8 cellular contexts compared by ENCODE assay signal in genomic region chr20:59940129-59940955, GRCh38. TPM values are rescaled to one million over a fixed set of nuclear protein-coding genes. Genes with fewer than 3 reads are reported as not detected.
DNase-seq lines count a peak whose midpoint lies in the region; ATAC-seq and TF ChIP-seq lines count a peak whose summit lies in the region.

Gene FAM217B (plus strand): TSS chr20:59940389. CDS start chr20:59943944, 3,555 bp downstream.
Gene PPP1R3D (minus strand): TSS chr20:59940305. CDS start chr20:59939931, 374 bp downstream.

- ATAC-seq in GM18907 (IDR thresholded peaks at IDR 0.05; ENCODE audit: unreplicated experiment), result peak; percentile 96
- ATAC-seq in HG03139 (IDR thresholded peaks at IDR 0.05; ENCODE audit: unreplicated experiment), result peak; percentile 85
- ATAC-seq in activated B cell treated with CpG ODN at 0.5 μM for 24 hours (ENCODE audit: low read depth), result peak; percentile 96

- H3K27ac ChIP-seq in caudate nucleus (ENCODE audit: low read depth, low read length), result peak within 1 kb of the TSS; percentile 99

- H3K27me3 Mint-ChIP-seq in activated B cell treated with CpG ODN at 0.5 μM for 24 hours, result no peaks in the 10 kb centered on the region

- peaks cover 37% of the 10 kb centered on the region for H3K4me1 Mint-ChIP-seq in activated B cell treated with CpG ODN at 0.5 μM for 24 hours

- H3K27ac Mint-ChIP-seq in activated B cell treated with CpG ODN at 0.5 μM for 24 hours, result peak within 1 kb of the TSS; percentile 95

- CTCF ChIA-PET in activated B cell treated with CpG ODN at 0.5 μM for 24 hours (lab: Charles Lee), result interaction anchor here (0.7 to 2.0 kb wide), 6 partner anchors 8 to 322 kb away, joined by 3 to 7 read pairs (median 3); no protein-coding TSS in a partner anchor

- intact Hi-C loops in activated B cell treated with CpG ODN at 0.5 μM for 24 hours (cut with micrococcal nuclease), result loop anchor here (1.0 to 5.0 kb wide), 2 partner anchors 9 to 1288 kb away; partner anchors contain the start of gene STX16

- POLR2A ChIA-PET in activated B cell treated with CpG ODN at 0.5 μM for 24 hours (lab: Charles Lee), result interaction anchor here (0.9 to 2.3 kb wide), 4 partner anchors 8 to 117 kb away, joined by 3 to 8 read pairs (median 6); no protein-coding TSS in a partner anchor

- H3K36me3 Mint-ChIP-seq in activated B cell treated with CpG ODN at 0.5 μM for 24 hours (ENCODE audit: low read depth), result peaks cover 38% of the 10 kb centered on the region

- peak; percentile 96 for DNase-seq in AG08395 (ENCODE audit: low spot score)
- peak; percentile 85 for DNase-seq in NCI-H2196 treated with DMSO at 0.1 percent for 48 hours (lab: John Stamatoyannopoulos, UW; ENCODE audit: unreplicated experiment)
- peak; percentile 91 for DNase-seq in activated B cell treated with CpG ODN at 0.5 μM for 24 hours
- peak in 60 of 61 donors; percentile 64 to 96 (median 88) for DNase-seq in caudate nucleus (lab: John Stamatoyannopoulos, UW)
- peak; percentile 99 for DNase-seq in iris pigment epithelial cell (ENCODE audit: low read depth)
- DNase-seq in stimulated activated CD4-positive, alpha-beta T cell treated with anti-CD3 and anti-CD28 coated beads, Interleukin-12 subunit alpha, Interleukin-12 subunit beta, amount 100 ng/mL, for 24 hours (ENCODE audit: low read depth in 2 of 2), result peak; percentile 83 to 88

- no peak for TF ChIP-seq CTCF in activated B cell treated with CpG ODN at 0.5 μM for 24 hours (IDR thresholded peaks at IDR 0.05)

- H3K9me3 Mint-ChIP-seq in activated B cell treated with CpG ODN at 0.5 μM for 24 hours, result no peaks in the 10 kb centered on the region

- peak within 1 kb of the TSS; percentile 97 for H3K4me3 Mint-ChIP-seq in activated B cell treated with CpG ODN at 0.5 μM for 24 hours

RNA-seq across cellular contexts. Expression of gene FAM217B, which starts in this region (rescaled TPM):
- 15.1 and 18.9 TPM in 2 replicates for total RNA-seq in activated B cell treated with CpG ODN at 0.5 μM for 24 hours

RNA-seq across cellular contexts. Expression of gene PPP1R3D, which starts in this region (rescaled TPM):
- total RNA-seq in activated B cell treated with CpG ODN at 0.5 μM for 24 hours, result 7.1 and 7.5 TPM in 2 replicates

Comparison
In these comparisons a context has a peak if more than half of its experiments do, and no peak if none do; other contexts are left out.
1. Peak in every context shown above with its lines: DNase-seq, ATAC-seq and H3K27ac ChIP-seq.